Comparison of ENCODE assay signal across 9 cellular contexts in the genomic region with DNA sequence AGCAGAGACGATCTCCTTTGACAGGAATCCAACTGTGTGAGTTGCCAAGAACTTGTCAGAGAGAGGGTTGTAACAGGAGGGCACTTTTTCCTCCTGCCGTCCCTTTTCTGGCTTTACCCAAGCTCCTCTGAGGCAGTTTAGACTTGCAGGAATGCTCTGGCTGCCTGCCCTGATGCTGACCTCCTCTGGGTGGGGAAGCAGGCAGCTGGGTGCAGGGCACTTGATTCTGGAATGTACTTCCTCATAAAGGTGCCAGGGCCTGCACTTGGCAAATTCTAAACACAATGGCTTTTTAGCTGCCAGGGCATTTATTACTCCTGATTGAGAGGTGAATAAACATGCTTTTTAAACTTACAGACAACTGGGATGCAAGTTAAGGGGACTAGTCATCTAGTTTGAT.
DNase-seq lines count a peak whose midpoint lies in the region; ATAC-seq, FAIRE-seq and TF ChIP-seq lines count a peak whose summit lies in the region.
"Had no signal": no experiment of that assay in that cellular context is flagged by ENCODE, and none has a peak within 500 bp of the region (broad histone marks: within the 10 kb centered on the region; RNA-seq: fewer than 3 reads in every experiment).

No MANE protein-coding gene starts in this region.

- H3K9ac ChIP-seq in keratinocyte (ENCODE audit: control insufficient read depth, extremely low read depth, insufficient read depth, low read length) (no peak overlapping the region), MM.1S (ENCODE audit: low read length) (no peak overlapping the region)

- H3K4me3 ChIP-seq in body of pancreas: no peak overlapping the region
- H3K4me3 ChIP-seq in keratinocyte (ENCODE audit: control insufficient read depth in 2 of 3, extremely low read depth in 1 of 3, insufficient read depth in 2 of 3, low read depth in 1 of 3, low read length in 3 of 3): no peak overlapping the region
- no peak overlapping the region for H3K4me3 ChIP-seq in uterus
- no peak overlapping the region for H3K4me3 ChIP-seq in MM.1S (ENCODE audit: low read length)

- peak; percentile 91 for FAIRE-seq in keratinocyte (lab: Jason Lieb, UNC)
- FAIRE-seq: A204.1 had no signal

- H3K36me3 ChIP-seq in body of pancreas (replicated peaks in 1 of 2; ENCODE audit: insufficient read depth in 1 of 2, low read depth in 2 of 2) (no peaks in the 10 kb centered on the region), keratinocyte (ENCODE audit: control insufficient read depth in 2 of 2, extremely low read depth in 1 of 2, insufficient read depth in 2 of 2, low read length in 2 of 2) (no peaks in the 10 kb centered on the region), uterus (no peaks in the 10 kb centered on the region), MM.1S (replicated peaks; ENCODE audit: insufficient read depth, low read length) (no peaks in the 10 kb centered on the region)

- TF ChIP-seq POLR2A in body of pancreas (IDR thresholded peaks at IDR 0.05): no peak
- no peak for TF ChIP-seq POLR2A in uterus (IDR thresholded peaks at IDR 0.05)

- H4K20me1 ChIP-seq in keratinocyte (ENCODE audit: control insufficient read depth, extremely low read depth, insufficient read depth, low read length) (no peaks in the 10 kb centered on the region), MM.1S (ENCODE audit: insufficient read depth, low read length) (no peaks in the 10 kb centered on the region)

- H3K9me3 ChIP-seq in body of pancreas (no peaks in the 10 kb centered on the region), keratinocyte (ENCODE audit: control insufficient read depth, low read depth, low read length) (no peaks in the 10 kb centered on the region), uterus (no peaks in the 10 kb centered on the region), MM.1S (replicated peaks; ENCODE audit: insufficient read depth, low read length) (no peaks in the 10 kb centered on the region)

- H3K4me2 ChIP-seq in keratinocyte (ENCODE audit: control insufficient read depth, extremely low read depth, insufficient read depth, low read depth, low read length): peak overlapping the region; percentile 11
- no peak overlapping the region for H3K4me2 ChIP-seq in MM.1S (ENCODE audit: low read depth, low read length)

- no peaks in the 10 kb centered on the region for H3K9me1 ChIP-seq in keratinocyte (ENCODE audit: control insufficient read depth, extremely low read depth, insufficient read depth, low read length)

- peaks cover 28% of the 10 kb centered on the region for H3K4me1 ChIP-seq in body of pancreas
- H3K4me1 ChIP-seq in keratinocyte (ENCODE audit: control insufficient read depth, extremely low read depth, insufficient read depth, low read length): peaks cover 37% of the 10 kb centered on the region
- no peaks in the 10 kb centered on the region for H3K4me1 ChIP-seq in uterus
- no peaks in the 10 kb centered on the region for H3K4me1 ChIP-seq in MM.1S (ENCODE audit: low read length)

- intact Hi-C loops in body of pancreas (cut with DNase I): no loop called here
- intact Hi-C loops in uterus (cut with DNase I; ENCODE audit: low total_unique reads): no loop called here

- no peaks in the 10 kb centered on the region for H3K9me2 ChIP-seq in MM.1S (replicated peaks; ENCODE audit: insufficient read depth, low read length)

- H3F3A ChIP-seq in MM.1S (ENCODE audit: insufficient read depth, low read length): no peaks in the 10 kb centered on the region

- H3K79me2 ChIP-seq in keratinocyte (ENCODE audit: control insufficient read depth, insufficient read depth, low read length) (no peaks in the 10 kb centered on the region), MM.1S (ENCODE audit: low read length) (no peaks in the 10 kb centered on the region)

- DNase-seq in NCI-H1092 (lab: John Stamatoyannopoulos, UW) (peak; percentile 2), NCI-H1092 treated with DMSO at 0.1 percent for 48 hours (lab: John Stamatoyannopoulos, UW) (no peak), body of pancreas (peak; percentile 92 to 97 (median 93)), keratinocyte (ENCODE audit: low read depth, low spot score) (peak; percentile 30), uterus (peak; percentile 19 to 32), MM.1S (no peak)
- DNase-seq in activated CD4-positive, CD25-positive, alpha-beta regulatory T cell (lab: John Stamatoyannopoulos, UW): no peak

- H3K27me3 ChIP-seq in body of pancreas: no peaks in the 10 kb centered on the region
- H3K27me3 ChIP-seq in keratinocyte (ENCODE audit: control insufficient read depth, extremely low read depth, insufficient read depth, low read length): no peaks in the 10 kb centered on the region
- H3K27me3 ChIP-seq in uterus: no peaks in the 10 kb centered on the region
- H3K27me3 ChIP-seq in MM.1S (replicated peaks; ENCODE audit: insufficient read depth, low read length): no peaks in the 10 kb centered on the region

- TF ChIP-seq CTCF in body of pancreas (IDR thresholded peaks at IDR 0.05) (no peak), keratinocyte (optimal IDR thresholded peaks at IDR 0.05 in 1 of 3, IDR thresholded peaks at IDR 0.05 in 1 of 3, conservative IDR thresholded peaks at IDR 0.05 in 1 of 3; ENCODE audit: extremely low read depth in 1 of 3, insufficient read depth in 2 of 3, low read length in 3 of 3) (no peak), uterus (IDR thresholded peaks at IDR 0.05) (no peak), MM.1S (IDR thresholded peaks at IDR 0.05; ENCODE audit: low read length) (no peak)

- ATAC-seq in body of pancreas (peak; percentile 99), HG02852 (IDR thresholded peaks at IDR 0.05; ENCODE audit: unreplicated experiment) (no peak)

- peak overlapping the region in 3 of 4 donors; percentile 56 to 77 (median 61) for H3K27ac ChIP-seq in body of pancreas
- no peak overlapping the region for H3K27ac ChIP-seq in keratinocyte (ENCODE audit: control insufficient read depth, insufficient read depth, low read length)
- no peak overlapping the region for H3K27ac ChIP-seq in uterus
- no peak overlapping the region for H3K27ac ChIP-seq in MM.1S (ENCODE audit: low read length)

- WGBS in body of pancreas, 2 donors: 4 to 6% methylated on average over 2 of the region's 2 CpGs

- H2AFZ ChIP-seq in keratinocyte (ENCODE audit: control insufficient read depth, low read length) (no peak overlapping the region), MM.1S (ENCODE audit: low read length) (no peak overlapping the region)

- dilution Hi-C loops in keratinocyte (cut with MboI; ENCODE audit: extremely low pct_ligation_motif_present, low sequenced_read_pairs): no loop called here

Comparison
In these comparisons a context has a peak if more than half of its experiments do, and no peak if none do; other contexts are left out.
1. DNase-seq: peak in NCI-H1092 (single experiment), body of pancreas (4 of 4), keratinocyte (single experiment) and uterus (2 of 2); none in NCI-H1092 treated with DMSO at 0.1 percent for 48 hours (single experiment), activated CD4-positive, CD25-positive, alpha-beta regulatory T cell (0 of 4) and MM.1S (single experiment).
2. H3K27ac ChIP-seq: peak in body of pancreas (3 of 4); none in keratinocyte (single experiment), uterus (0 of 2) and MM.1S (single experiment).